Comparison of ENCODE assay signal across 1 cellular context in the genomic region with DNA sequence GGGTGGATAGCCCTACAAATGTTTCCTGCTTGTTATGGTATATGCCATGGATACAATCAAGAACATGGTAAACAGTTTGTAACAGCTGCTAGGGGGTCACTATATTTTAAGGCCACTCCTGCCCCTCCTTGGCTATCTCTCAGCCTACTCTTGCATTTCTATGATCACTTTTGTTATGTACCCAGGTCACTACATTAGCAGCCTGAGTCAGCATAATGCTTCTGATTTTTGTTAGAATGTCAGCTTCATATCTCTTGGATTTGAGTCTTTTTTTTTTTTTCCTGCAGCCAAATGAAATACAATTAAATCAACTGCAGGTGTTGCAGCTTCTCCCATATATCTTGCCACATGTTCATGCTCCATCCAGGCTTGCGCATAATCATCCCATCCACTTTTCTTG.
TF ChIP-seq lines count a peak whose summit lies in the region.

No MANE protein-coding gene starts in this region.

TF ChIP-seq in GM23338, 12 proteins besides CTCF, POLR2A, EP300 and RAD21 (continued from another document):
- TF ChIP-seq, protein P1, sequence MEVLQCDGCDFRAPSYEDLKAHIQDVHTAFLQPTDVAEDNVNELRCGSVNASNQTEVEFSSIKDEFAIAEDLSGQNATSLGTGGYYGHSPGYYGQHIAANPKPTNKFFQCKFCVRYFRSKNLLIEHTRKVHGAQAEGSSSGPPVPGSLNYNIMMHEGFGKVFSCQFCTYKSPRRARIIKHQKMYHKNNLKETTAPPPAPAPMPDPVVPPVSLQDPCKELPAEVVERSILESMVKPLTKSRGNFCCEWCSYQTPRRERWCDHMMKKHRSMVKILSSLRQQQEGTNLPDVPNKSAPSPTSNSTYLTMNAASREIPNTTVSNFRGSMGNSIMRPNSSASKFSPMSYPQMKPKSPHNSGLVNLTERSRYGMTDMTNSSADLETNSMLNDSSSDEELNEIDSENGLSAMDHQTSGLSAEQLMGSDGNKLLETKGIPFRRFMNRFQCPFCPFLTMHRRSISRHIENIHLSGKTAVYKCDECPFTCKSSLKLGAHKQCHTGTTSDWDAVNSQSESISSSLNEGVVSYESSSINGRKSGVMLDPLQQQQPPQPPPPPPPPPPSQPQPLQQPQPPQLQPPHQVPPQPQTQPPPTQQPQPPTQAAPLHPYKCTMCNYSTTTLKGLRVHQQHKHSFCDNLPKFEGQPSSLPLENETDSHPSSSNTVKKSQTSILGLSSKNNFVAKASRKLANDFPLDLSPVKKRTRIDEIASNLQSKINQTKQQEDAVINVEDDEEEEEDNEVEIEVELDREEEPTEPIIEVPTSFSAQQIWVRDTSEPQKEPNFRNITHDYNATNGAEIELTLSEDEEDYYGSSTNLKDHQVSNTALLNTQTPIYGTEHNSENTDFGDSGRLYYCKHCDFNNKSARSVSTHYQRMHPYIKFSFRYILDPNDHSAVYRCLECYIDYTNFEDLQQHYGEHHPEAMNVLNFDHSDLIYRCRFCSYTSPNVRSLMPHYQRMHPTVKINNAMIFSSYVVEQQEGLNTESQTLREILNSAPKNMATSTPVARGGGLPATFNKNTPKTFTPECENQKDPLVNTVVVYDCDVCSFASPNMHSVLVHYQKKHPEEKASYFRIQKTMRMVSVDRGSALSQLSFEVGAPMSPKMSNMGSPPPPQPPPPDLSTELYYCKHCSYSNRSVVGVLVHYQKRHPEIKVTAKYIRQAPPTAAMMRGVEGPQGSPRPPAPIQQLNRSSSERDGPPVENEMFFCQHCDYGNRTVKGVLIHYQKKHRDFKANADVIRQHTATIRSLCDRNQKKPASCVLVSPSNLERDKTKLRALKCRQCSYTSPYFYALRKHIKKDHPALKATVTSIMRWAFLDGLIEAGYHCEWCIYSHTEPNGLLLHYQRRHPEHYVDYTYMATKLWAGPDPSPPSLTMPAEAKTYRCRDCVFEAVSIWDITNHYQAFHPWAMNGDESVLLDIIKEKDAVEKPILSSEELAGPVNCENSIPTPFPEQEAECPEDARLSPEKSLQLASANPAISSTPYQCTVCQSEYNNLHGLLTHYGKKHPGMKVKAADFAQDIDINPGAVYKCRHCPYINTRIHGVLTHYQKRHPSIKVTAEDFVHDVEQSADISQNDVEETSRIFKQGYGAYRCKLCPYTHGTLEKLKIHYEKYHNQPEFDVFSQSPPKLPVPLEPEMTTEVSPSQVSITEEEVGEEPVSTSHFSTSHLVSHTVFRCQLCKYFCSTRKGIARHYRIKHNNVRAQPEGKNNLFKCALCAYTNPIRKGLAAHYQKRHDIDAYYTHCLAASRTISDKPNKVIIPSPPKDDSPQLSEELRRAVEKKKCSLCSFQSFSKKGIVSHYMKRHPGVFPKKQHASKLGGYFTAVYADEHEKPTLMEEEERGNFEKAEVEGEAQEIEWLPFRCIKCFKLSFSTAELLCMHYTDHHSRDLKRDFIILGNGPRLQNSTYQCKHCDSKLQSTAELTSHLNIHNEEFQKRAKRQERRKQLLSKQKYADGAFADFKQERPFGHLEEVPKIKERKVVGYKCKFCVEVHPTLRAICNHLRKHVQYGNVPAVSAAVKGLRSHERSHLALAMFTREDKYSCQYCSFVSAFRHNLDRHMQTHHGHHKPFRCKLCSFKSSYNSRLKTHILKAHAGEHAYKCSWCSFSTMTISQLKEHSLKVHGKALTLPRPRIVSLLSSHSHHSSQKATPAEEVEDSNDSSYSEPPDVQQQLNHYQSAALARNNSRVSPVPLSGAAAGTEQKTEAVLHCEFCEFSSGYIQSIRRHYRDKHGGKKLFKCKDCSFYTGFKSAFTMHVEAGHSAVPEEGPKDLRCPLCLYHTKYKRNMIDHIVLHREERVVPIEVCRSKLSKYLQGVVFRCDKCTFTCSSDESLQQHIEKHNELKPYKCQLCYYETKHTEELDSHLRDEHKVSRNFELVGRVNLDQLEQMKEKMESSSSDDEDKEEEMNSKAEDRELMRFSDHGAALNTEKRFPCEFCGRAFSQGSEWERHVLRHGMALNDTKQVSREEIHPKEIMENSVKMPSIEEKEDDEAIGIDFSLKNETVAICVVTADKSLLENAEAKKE (CRISPR knock-in tag; IDR thresholded peaks at IDR 0.05) = no peak
- no peak for TF ChIP-seq STAT1 (IDR thresholded peaks at IDR 0.05; ENCODE audit: unreplicated experiment)
- no peak for TF ChIP-seq ZNF114 (CRISPR knock-in tag; IDR thresholded peaks at IDR 0.05)
- TF ChIP-seq, protein P2, sequence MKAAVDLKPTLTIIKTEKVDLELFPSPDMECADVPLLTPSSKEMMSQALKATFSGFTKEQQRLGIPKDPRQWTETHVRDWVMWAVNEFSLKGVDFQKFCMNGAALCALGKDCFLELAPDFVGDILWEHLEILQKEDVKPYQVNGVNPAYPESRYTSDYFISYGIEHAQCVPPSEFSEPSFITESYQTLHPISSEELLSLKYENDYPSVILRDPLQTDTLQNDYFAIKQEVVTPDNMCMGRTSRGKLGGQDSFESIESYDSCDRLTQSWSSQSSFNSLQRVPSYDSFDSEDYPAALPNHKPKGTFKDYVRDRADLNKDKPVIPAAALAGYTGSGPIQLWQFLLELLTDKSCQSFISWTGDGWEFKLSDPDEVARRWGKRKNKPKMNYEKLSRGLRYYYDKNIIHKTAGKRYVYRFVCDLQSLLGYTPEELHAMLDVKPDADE (IDR thresholded peaks at IDR 0.05) = no peak
- no peak for TF ChIP-seq ZNF331 (CRISPR knock-in tag; IDR thresholded peaks at IDR 0.05; ENCODE audit: low read depth)
- no peak for TF ChIP-seq EZH2phosphoT487 (IDR thresholded peaks at IDR 0.05; ENCODE audit: unreplicated experiment)
- no peak for TF ChIP-seq CREB1 (CRISPR knock-in tag; IDR thresholded peaks at IDR 0.05; ENCODE audit: low read depth)
